In genomic region chr5:95811126-95811423, GRCh38 we compare ENCODE assay signal across 1 cellular context.
TF ChIP-seq lines count a peak whose summit lies in the region.
"Not testable (repeated sequence)": the region's sequence is repeated elsewhere in the genome, so short reads cannot be mapped to it uniquely, and the experiment has no call there.

No MANE protein-coding gene starts in this region.

TF ChIP-seq in HepG2, 621 proteins besides CTCF, POLR2A, EP300 and RAD21:
- peak; percentile 11; the same call in 1 of the 2 replicates for TF ChIP-seq ZNF687 (CRISPR knock-in tag; IDR thresholded peaks at IDR 0.05)
- 0 out of 2 replicates have a peak, but pooled peaks have one; percentile 35 for TF ChIP-seq HNF1A (IDR thresholded peaks at IDR 0.05; ENCODE audit: low read depth)
- TF ChIP-seq HNF1A (CRISPR knock-in tag; IDR thresholded peaks at IDR 0.05; ENCODE audit: borderline replicate concordance), result not testable (repeated sequence)
- TF ChIP-seq RARA (CRISPR knock-in tag; IDR thresholded peaks at IDR 0.05), result peak; percentile 15; the same call in 1 of the 2 replicates
- TF ChIP-seq SAP130 (CRISPR knock-in tag; IDR thresholded peaks at IDR 0.05; ENCODE audit: low read depth), result peak; percentile 45; the same call in 1 of the 2 replicates
- TF ChIP-seq SALL1 (CRISPR knock-in tag; IDR thresholded peaks at IDR 0.05), result peak; percentile 26; the same call in 1 of the 2 replicates
- 0 out of 2 replicates have a peak, but pooled peaks have one; percentile 13 for TF ChIP-seq CEBPG (CRISPR knock-in tag; IDR thresholded peaks at IDR 0.05)
- 0 out of 2 replicates have a peak, but pooled peaks have one; percentile 13 for TF ChIP-seq MED1 (CRISPR knock-in tag; IDR thresholded peaks at IDR 0.05)
- TF ChIP-seq ZNF792 (CRISPR knock-in tag; IDR thresholded peaks at IDR 0.05), result 0 out of 2 replicates have a peak, but pooled peaks have one; percentile 26
- peak; percentile 31; the same call in 1 of the 2 replicates for TF ChIP-seq SP4 (CRISPR knock-in tag; IDR thresholded peaks at IDR 0.05)
- 0 out of 2 replicates have a peak, but pooled peaks have one; percentile 48 for TF ChIP-seq ZNF44 (CRISPR knock-in tag; IDR thresholded peaks at IDR 0.05)
- 0 out of 2 replicates have a peak, but pooled peaks have one; percentile 31 for TF ChIP-seq TBX2 (CRISPR knock-in tag; IDR thresholded peaks at IDR 0.05; ENCODE audit: borderline replicate concordance)
- TF ChIP-seq ARID5B (CRISPR knock-in tag; IDR thresholded peaks at IDR 0.05), result peak; percentile 70
- TF ChIP-seq DMAP1 (CRISPR knock-in tag; IDR thresholded peaks at IDR 0.05), result 0 out of 2 replicates have a peak, but pooled peaks have one; percentile 23
- peak; percentile 58 for TF ChIP-seq FOSL2 (CRISPR knock-in tag; IDR thresholded peaks at IDR 0.05)
